In genomic region chr5:65021527-65022226, GRCh38 we compare ENCODE assay signal across 11 cellular contexts.
DNase-seq lines count a peak whose midpoint lies in the region; ATAC-seq and TF ChIP-seq lines count a peak whose summit lies in the region.
"Had no signal": no experiment of that assay in that cellular context is flagged by ENCODE, and none has a peak within 500 bp of the region (broad histone marks: within the 10 kb centered on the region; RNA-seq: fewer than 3 reads in every experiment).

No MANE protein-coding gene starts in this region.

- H3K79me2 ChIP-seq in DND-41 (ENCODE audit: insufficient read depth, low read length): no peaks in the 10 kb centered on the region

- H3K4me3 ChIP-seq in DND-41 (ENCODE audit: low read depth in 1 of 2, low read length in 2 of 2) (no peak overlapping the region), cardiac muscle cell (no peak overlapping the region)

- no peak overlapping the region for H3K9ac ChIP-seq in DND-41 (ENCODE audit: low read depth, low read length)

- H3K4me1 ChIP-seq in DND-41 (ENCODE audit: insufficient read depth, low read length): peaks cover 23% of the 10 kb centered on the region
- peaks cover 44% of the 10 kb centered on the region for H3K4me1 ChIP-seq in cardiac muscle cell (ENCODE audit: low read depth)

- H2AFZ ChIP-seq in DND-41 (ENCODE audit: low read depth, low read length): no peak overlapping the region

- TF ChIP-seq CTCF in DND-41 (IDR thresholded peaks at IDR 0.05; ENCODE audit: borderline replicate concordance, extremely low read depth, low read length, poor library complexity, severe bottlenecking): no peak
- no peak for TF ChIP-seq CTCF in cardiac muscle cell (IDR thresholded peaks at IDR 0.05; ENCODE audit: low read depth, low read length)

- H3K27me3 ChIP-seq in DND-41 (ENCODE audit: insufficient read depth, low read length, poor library complexity) (no peaks in the 10 kb centered on the region), cardiac muscle cell (no peaks in the 10 kb centered on the region)

- no peaks in the 10 kb centered on the region for H4K20me1 ChIP-seq in DND-41 (ENCODE audit: insufficient read depth, low read length)

- DNase-seq in DND-41: no peak
- peak in 1 of 2 donors; percentile 86 for DNase-seq in cardiac muscle cell (ENCODE audit: low read depth in 1 of 2, low spot score in 1 of 2)
- DNase-seq in stimulated activated naive CD4-positive, alpha-beta T cell (lab: John Stamatoyannopoulos, UW): no peak
- no peak for DNase-seq in activated CD4-positive, alpha-beta T cell treated with anti-CD3 and anti-CD28 coated beads for 4 hours
- no peak for DNase-seq in C1 segment of cervical spinal cord (lab: John Stamatoyannopoulos, UW)
- no peak for DNase-seq in stimulated activated CD4-positive, alpha-beta T cell treated with anti-CD3 and anti-CD28 coated beads, Interleukin-12 subunit alpha, Interleukin-12 subunit beta, amount 100 ng/mL, for 4 hours
- DNase-seq: activated CD4-positive, alpha-beta T cell treated with anti-CD3 and anti-CD28 coated beads, Interleukin-2, amount 10 ng/mL, durations not matched to agents 7 days and 5 days; Calu3; NCI-H1436 had no signal

- no peaks in the 10 kb centered on the region for H3K9me3 ChIP-seq in DND-41 (ENCODE audit: insufficient read depth, low read length, severe bottlenecking)
- no peaks in the 10 kb centered on the region for H3K9me3 ChIP-seq in cardiac muscle cell (ENCODE audit: low read depth)

- H3K4me2 ChIP-seq in DND-41 (ENCODE audit: insufficient read depth, low read length): no peak overlapping the region

- H3K36me3 ChIP-seq in DND-41 (ENCODE audit: insufficient read depth, low read length) (no peaks in the 10 kb centered on the region; the same call in 1 of the 2 replicates), cardiac muscle cell (no peaks in the 10 kb centered on the region)

- 0 out of 3 replicates have a peak, but pooled peaks have one; percentile 19 for ATAC-seq in DND-41 (ENCODE audit: insufficient read depth, low read depth)
- ATAC-seq in GM19463 (IDR thresholded peaks at IDR 0.05; ENCODE audit: unreplicated experiment): peak; percentile 42
- ATAC-seq in HG03469 (IDR thresholded peaks at IDR 0.05; ENCODE audit: unreplicated experiment): peak; percentile 49

- H3K27ac ChIP-seq in DND-41 (ENCODE audit: low read length) (no peak overlapping the region), cardiac muscle cell (peak overlapping the region; percentile 52)
